9 cellular contexts compared by ENCODE assay signal in the genomic region with DNA sequence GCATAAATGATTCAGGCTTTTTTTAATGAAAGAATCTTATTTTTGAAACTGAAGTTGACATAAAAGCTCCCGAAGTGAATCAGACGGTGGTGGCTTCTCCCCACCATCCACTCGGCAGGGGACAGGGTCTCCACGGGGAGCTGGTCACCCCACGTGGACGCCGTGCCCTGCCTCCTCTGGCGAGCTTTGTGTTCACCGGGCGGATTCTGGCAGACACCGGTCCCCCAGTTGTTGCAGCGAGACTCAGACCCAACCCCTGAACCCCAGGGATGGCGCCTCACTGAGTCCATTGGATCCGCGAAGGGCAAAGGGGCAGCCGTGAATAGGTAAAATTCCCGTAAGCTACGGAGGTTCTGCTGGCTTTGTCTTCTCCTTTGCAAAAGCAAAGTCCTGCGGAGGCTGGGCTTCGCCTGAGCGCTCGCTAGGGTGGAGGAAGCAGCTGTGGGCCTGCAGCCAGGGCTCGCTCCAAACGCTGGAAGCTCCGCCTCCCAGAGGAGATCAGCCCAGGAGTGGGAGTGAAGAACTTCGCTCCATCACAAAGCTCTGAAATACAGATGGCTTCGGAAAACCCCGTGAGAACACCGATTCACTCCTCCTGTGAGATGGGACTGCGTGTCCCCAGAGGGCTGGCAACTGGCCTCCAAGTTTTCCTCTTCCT. TPM values are rescaled to one million over a fixed set of nuclear protein-coding genes. Genes with fewer than 3 reads are reported as not detected.
A peak's percentile ranks its signal among the peaks of the same experiment; 100 is the strongest.
DNase-seq lines count a peak whose midpoint lies in the region; ATAC-seq, FAIRE-seq and TF ChIP-seq lines count a peak whose summit lies in the region.
"Had no signal": no experiment of that assay in that cellular context is flagged by ENCODE, and none has a peak within 500 bp of the region (broad histone marks: within the 10 kb centered on the region; RNA-seq: fewer than 3 reads in every experiment).

No MANE protein-coding gene starts in this region.

- TF ChIP-seq POLR2A in K562 (conservative IDR thresholded peaks at IDR 0.05) (no peak), testis (IDR thresholded peaks at IDR 0.05) (no peak)

- peaks cover 1% of the 10 kb centered on the region for H3K9me1 ChIP-seq in K562 (ENCODE audit: control insufficient read depth, insufficient read depth, low read length)

- CTCF ChIA-PET in K562 (lab: Yijun Ruan, JAX; ENCODE audit: low intra/inter-chr PET ratio): no interaction called here

- no TSS peak for BruUV-seq in K562 (replicated peaks; lab: Mats Ljungman, UMichigan)

- no peaks in the 10 kb centered on the region for H3K36me3 Mint-ChIP-seq in progenitor cell of endocrine pancreas (ENCODE audit: insufficient read depth)

- H3K27me3 ChIP-seq in K562 (ENCODE audit: control insufficient read depth in 2 of 2, insufficient read depth in 2 of 2, low read length in 2 of 2) (peaks cover 51 to 86% of the 10 kb centered on the region in 2 experiments; a peak in 4 of 5 replicates), testis (no peaks in the 10 kb centered on the region)

- in situ Hi-C loops in K562 (cut with MboI): no loop called here

- 5% methylated on average over 30 of the region's 30 CpGs for WGBS in K562 (ENCODE audit: insufficient coverage, low coverage, missing lambda C conversion rate)
- 29 to 40% methylated on average over 18 to 30 of the region's 30 CpGs for WGBS in testis, 2 donors

- H3K4me3 Mint-ChIP-seq in progenitor cell of endocrine pancreas (ENCODE audit: low read depth): no peak overlapping the region

- H3K9ac ChIP-seq in K562 (ENCODE audit: insufficient read depth in 1 of 2, low read depth in 2 of 2, low read length in 2 of 2): peak overlapping the region in 1 of 2 experiments; percentile 50; a peak in 2 of 4 replicates

- peak; percentile 17 for DNase-seq in NCI-H1092 (lab: John Stamatoyannopoulos, UW)
- no peak for DNase-seq in NCI-H1092 treated with DMSO at 0.1 percent for 48 hours (lab: John Stamatoyannopoulos, UW)
- peak in 3 of 4 experiments; percentile 36 to 47 (median 40) for DNase-seq in K562 (ENCODE audit: extremely low read depth in 1 of 4, low spot score in 3 of 4)
- DNase-seq in left kidney (ENCODE audit: low read depth, low spot score): peak; percentile 77
- DNase-seq in testis: peak; percentile 52
- DNase-seq in activated CD4-positive, alpha-beta T cell treated with anti-CD3 and anti-CD28 coated beads, Interleukin-2, amount 50 U/mL, for 4 hours: no peak
- no peak for DNase-seq in NCI-H1417 treated with DMSO at 0.1 percent for 48 hours (lab: John Stamatoyannopoulos, UW)
- DNase-seq in progenitor cell of endocrine pancreas (ENCODE audit: low spot score, unreplicated experiment): no peak
- DNase-seq: activated gamma-delta T cell treated with Interleukin-2 at 50 U/mL for 16 hours had no signal

- H3K9me3 Mint-ChIP-seq in progenitor cell of endocrine pancreas (ENCODE audit: low read depth): no peaks in the 10 kb centered on the region

- no peak for TF ChIP-seq EP300 in K562 (IDR thresholded peaks at IDR 0.05; ENCODE audit: low read length)

- H3K4me2 ChIP-seq in K562 (ENCODE audit: insufficient read depth, low read length): no peak overlapping the region

- no peak for TF ChIP-seq RAD21 in K562 (CRISPR knock-in tag; conservative IDR thresholded peaks at IDR 0.05 in 1 of 2, IDR thresholded peaks at IDR 0.05 in 1 of 2)

- H3K4me3 ChIP-seq in K562 (no peak overlapping the region), testis (no peak overlapping the region)

- peak; percentile 70 for ATAC-seq in K562

- no peak for TF ChIP-seq CTCF in K562 (IDR thresholded peaks at IDR 0.05 in 2 of 3, conservative IDR thresholded peaks at IDR 0.05 in 1 of 3; ENCODE audit: insufficient read depth in 2 of 3, low read depth in 1 of 3, low read length in 3 of 3)
- TF ChIP-seq CTCF in testis (IDR thresholded peaks at IDR 0.05): no peak
- TF ChIP-seq CTCF in progenitor cell of endocrine pancreas (IDR thresholded peaks at IDR 0.05; ENCODE audit: unreplicated experiment): no peak

- H3K4me1 Mint-ChIP-seq in progenitor cell of endocrine pancreas (ENCODE audit: low read depth): no peaks in the 10 kb centered on the region

- H3K9me3 ChIP-seq in K562 (replicated peaks; ENCODE audit: control insufficient read depth, insufficient read depth, low read depth, low read length) (no peaks in the 10 kb centered on the region), testis (no peaks in the 10 kb centered on the region)

- peaks cover 7% of the 10 kb centered on the region for H4K20me1 ChIP-seq in K562 (replicated peaks; ENCODE audit: control insufficient read depth, insufficient read depth, low read length)

- no peaks in the 10 kb centered on the region for H3K36me3 ChIP-seq in K562 (ENCODE audit: control insufficient read depth, insufficient read depth, low read length)
- H3K36me3 ChIP-seq in testis (ENCODE audit: low read depth, missing control alignments): no peaks in the 10 kb centered on the region

- peaks cover 11% of the 10 kb centered on the region for H3K27me3 Mint-ChIP-seq in progenitor cell of endocrine pancreas

- H3K27ac ChIP-seq in K562 (ENCODE audit: extremely low read depth, low read depth, low read length) (no peak overlapping the region), testis (no peak overlapping the region)

- no peak for FAIRE-seq in K562 (lab: Jason Lieb, UNC)

- no peaks in the 10 kb centered on the region for H3K79me2 ChIP-seq in K562 (ENCODE audit: control insufficient read depth, insufficient read depth, low read length)

- POLR2A ChIA-PET in K562 (lab: Yijun Ruan, JAX): interaction anchor here (0.7 to 0.8 kb wide), 2 partner anchors 12 to 491 kb away, joined by 3 read pairs; no protein-coding TSS in a partner anchor

- no peak overlapping the region for H3K27ac Mint-ChIP-seq in progenitor cell of endocrine pancreas

- H3K4me1 ChIP-seq in K562 (replicated peaks in 1 of 2; ENCODE audit: control insufficient read depth in 2 of 2, insufficient read depth in 2 of 2, low read length in 2 of 2): peaks cover 0 to 34% of the 10 kb centered on the region in 2 experiments; a peak in 3 of 5 replicates
- no peaks in the 10 kb centered on the region for H3K4me1 ChIP-seq in testis

- H2AFZ ChIP-seq in K562 (ENCODE audit: low read depth, low read length): no peak overlapping the region

- intact Hi-C loops in K562 (cut with micrococcal nuclease) (no loop called here), testis (cut with DNase I; ENCODE audit: low total_unique reads) (no loop called here)

TF ChIP-seq in K562, 482 proteins besides CTCF, POLR2A, EP300 and RAD21 (continues in another document):
- no peak for TF ChIP-seq KAT7 (CRISPR knock-in tag; IDR thresholded peaks at IDR 0.05; ENCODE audit: borderline replicate concordance)

RNA-seq across cellular contexts. Expression of gene PTPRN2, which starts 38.3 kb away (rescaled TPM):
- total RNA-seq in K562 (2011; cell fraction: chromatin; rRNA removed; ENCODE audit: low replicate concordance): not detected in 2 replicates
- not detected in 2 replicates for total RNA-seq in K562 (2011; cell fraction: nucleolus; rRNA removed)
- not detected in 2 replicates for total RNA-seq in K562 (2011; cell fraction: nucleoplasm; rRNA removed)
- total RNA-seq in K562 (2014; rRNA removed) (not detected in 2 replicates), K562 (2014; rRNA removed; fragmentation: Illumina TruSeq; extraction: Trizol) (not detected in 2 replicates), K562 (2015; rRNA removed; fragmentation: Illumina TruSeq; extraction: Trizol) (not detected in 2 replicates), K562 (2021) (0.09 TPM in 1 of 2 replicates, not detected in the other), testis (10 to 100 TPM in 1 of 2 donors, 1 to 10 TPM in 1; 9.8 to 10.8 TPM), progenitor cell of endocrine pancreas (9.4 and 11.4 TPM in 2 replicates)
- polyA plus RNA-seq in K562 (2011; rRNA removed) (not detected in 2 replicates), K562 (2014; fragmentation: Illumina TruSeq; extraction: Trizol) (not detected in 2 replicates), K562 (2014; fragmentation: Nextera tagmentation; extraction: Ambion mirVana) (not detected), K562 (2014; rRNA removed) (not detected in 2 replicates), testis (ENCODE audit: insufficient read depth, low read depth, low replicate concordance) (9.3 TPM)
- not detected in 2 replicates for polyA plus RNA-seq in K562 (2011; cell fraction: cytosol; rRNA removed)
- polyA plus RNA-seq in K562 (2011; cell fraction: nucleus; rRNA removed): not detected in 2 replicates
- polyA plus RNA-seq in K562 (2012): 0.04 TPM in 1 of 2 replicates, not detected in the other
- not detected in 2 replicates for polyA minus RNA-seq in K562 (2011; rRNA and poly(A)+ RNA removed)
- 0.73 TPM in 1 of 2 replicates, not detected in the other for polyA minus RNA-seq in K562 (2011; cell fraction: cytosol; rRNA and poly(A)+ RNA removed)
- not detected in 2 replicates for polyA minus RNA-seq in K562 (2011; cell fraction: nucleus; rRNA and poly(A)+ RNA removed)

Comparison
In these comparisons a context has a peak if more than half of its experiments do, and no peak if none do; other contexts are left out.
1. DNase-seq: peak in NCI-H1092 (single experiment), K562 (3 of 4), left kidney (single experiment) and testis (single experiment); none in NCI-H1092 treated with DMSO at 0.1 percent for 48 hours (single experiment), activated CD4-positive, alpha-beta T cell treated with anti-CD3 and anti-CD28 coated beads, Interleukin-2, amount 50 U/mL, for 4 hours (0 of 2), NCI-H1417 treated with DMSO at 0.1 percent for 48 hours (single experiment) and progenitor cell of endocrine pancreas (single experiment).